Comparison of ENCODE assay signal across 15 cellular contexts in the genomic region with DNA sequence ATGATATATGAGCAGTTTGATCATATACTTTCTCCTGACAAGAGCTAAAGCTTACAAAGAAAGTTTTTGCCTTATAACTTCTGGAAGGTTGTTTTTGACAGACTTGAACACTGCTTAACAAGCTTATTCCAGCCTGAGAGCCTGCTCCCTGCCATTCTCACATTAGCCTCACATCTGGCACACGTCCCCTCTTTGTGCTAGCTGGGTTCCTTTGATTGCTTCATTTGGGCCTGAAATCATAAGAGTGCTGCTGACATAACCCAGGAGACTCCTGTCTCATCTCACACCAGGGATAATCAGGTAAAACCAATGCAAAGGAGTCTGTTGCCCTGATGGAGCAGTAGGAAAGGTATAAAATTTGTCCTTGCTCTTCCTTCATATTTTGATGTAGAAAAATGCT.
"Had no signal": no experiment of that assay in that cellular context is flagged by ENCODE, and none has a peak within 500 bp of the region (broad histone marks: within the 10 kb centered on the region; RNA-seq: fewer than 3 reads in every experiment).

No MANE protein-coding gene starts in this region.

- H3K36me3 Mint-ChIP-seq: activated CD8-positive, alpha-beta memory T cell treated with anti-CD3 and anti-CD28 coated beads, Interleukin-2, amount 10 ng/mL, durations not matched to agents 7 days and 5 days; activated naive CD8-positive, alpha-beta T cell treated with anti-CD3 and anti-CD28 coated beads for 36 hours; natural killer cell treated with Interleukin-12 subunit alpha and Interleukin-12 subunit beta and Interleukin-15 and Interleukin-18, amount 100 ng/mL, for 72 hours had no signal

- H3K27me3 Mint-ChIP-seq: activated CD4-positive, alpha-beta memory T cell treated with anti-CD3 and anti-CD28 coated beads, Interleukin-2, amount 10 ng/mL, durations not matched to agents 7 days and 5 days; activated CD8-positive, alpha-beta memory T cell treated with anti-CD3 and anti-CD28 coated beads, Interleukin-2, amount 10 ng/mL, durations not matched to agents 7 days and 5 days; activated naive CD8-positive, alpha-beta T cell treated with anti-CD3 and anti-CD28 coated beads for 36 hours; dendritic cell treated with granulocyte-macrophage colony-stimulating factor and Interleukin-4, amounts not matched to agents 40 ng/mL and 50 ng/mL, for 4 days; natural killer cell treated with Interleukin-12 subunit alpha and Interleukin-12 subunit beta and Interleukin-15 and Interleukin-18, amount 100 ng/mL, for 72 hours; progenitor cell of endocrine pancreas had no signal

- H3K27ac Mint-ChIP-seq: activated CD4-positive, alpha-beta memory T cell treated with anti-CD3 and anti-CD28 coated beads, Interleukin-2, amount 10 ng/mL, durations not matched to agents 7 days and 5 days; activated CD8-positive, alpha-beta memory T cell treated with anti-CD3 and anti-CD28 coated beads, Interleukin-2, amount 10 ng/mL, durations not matched to agents 7 days and 5 days; activated naive CD8-positive, alpha-beta T cell treated with anti-CD3 and anti-CD28 coated beads for 36 hours; dendritic cell treated with granulocyte-macrophage colony-stimulating factor and Interleukin-4, amounts not matched to agents 40 ng/mL and 50 ng/mL, for 4 days; natural killer cell treated with Interleukin-12 subunit alpha and Interleukin-12 subunit beta and Interleukin-15 and Interleukin-18, amount 100 ng/mL, for 72 hours; progenitor cell of endocrine pancreas had no signal

- H3K4me3 Mint-ChIP-seq: activated CD4-positive, alpha-beta memory T cell treated with anti-CD3 and anti-CD28 coated beads, Interleukin-2, amount 10 ng/mL, durations not matched to agents 7 days and 5 days; activated CD8-positive, alpha-beta memory T cell treated with anti-CD3 and anti-CD28 coated beads, Interleukin-2, amount 10 ng/mL, durations not matched to agents 7 days and 5 days; activated naive CD8-positive, alpha-beta T cell treated with anti-CD3 and anti-CD28 coated beads for 36 hours; dendritic cell treated with granulocyte-macrophage colony-stimulating factor and Interleukin-4, amounts not matched to agents 40 ng/mL and 50 ng/mL, for 4 days; natural killer cell treated with Interleukin-12 subunit alpha and Interleukin-12 subunit beta and Interleukin-15 and Interleukin-18, amount 100 ng/mL, for 72 hours had no signal

- H3K4me1 Mint-ChIP-seq: activated CD4-positive, alpha-beta memory T cell treated with anti-CD3 and anti-CD28 coated beads, Interleukin-2, amount 10 ng/mL, durations not matched to agents 7 days and 5 days; activated CD8-positive, alpha-beta memory T cell treated with anti-CD3 and anti-CD28 coated beads, Interleukin-2, amount 10 ng/mL, durations not matched to agents 7 days and 5 days; activated naive CD8-positive, alpha-beta T cell treated with anti-CD3 and anti-CD28 coated beads for 36 hours had no signal

- ATAC-seq: activated CD8-positive, alpha-beta memory T cell treated with anti-CD3 and anti-CD28 coated beads, Interleukin-2, amount 10 ng/mL, durations not matched to agents 7 days and 5 days; natural killer cell treated with Interleukin-12 subunit alpha and Interleukin-12 subunit beta and Interleukin-15 and Interleukin-18, amount 100 ng/mL, for 72 hours; right cardiac atrium had no signal

- H3K9me3 Mint-ChIP-seq: activated CD4-positive, alpha-beta memory T cell treated with anti-CD3 and anti-CD28 coated beads, Interleukin-2, amount 10 ng/mL, durations not matched to agents 7 days and 5 days; activated naive CD8-positive, alpha-beta T cell treated with anti-CD3 and anti-CD28 coated beads for 36 hours; dendritic cell treated with granulocyte-macrophage colony-stimulating factor and Interleukin-4, amounts not matched to agents 40 ng/mL and 50 ng/mL, for 4 days; natural killer cell treated with Interleukin-12 subunit alpha and Interleukin-12 subunit beta and Interleukin-15 and Interleukin-18, amount 100 ng/mL, for 72 hours had no signal

- DNase-seq: activated CD4-positive, alpha-beta memory T cell treated with anti-CD3 and anti-CD28 coated beads, Interleukin-2, amount 10 ng/mL, durations not matched to agents 7 days and 5 days; activated CD4-positive, alpha-beta T cell treated with anti-CD3 and anti-CD28 coated beads for 48 hours; activated CD4-positive, CD25-positive, alpha-beta regulatory T cell; activated CD8-positive, alpha-beta memory T cell treated with anti-CD3 and anti-CD28 coated beads, Interleukin-2, amount 10 ng/mL, durations not matched to agents 7 days and 5 days; activated naive CD8-positive, alpha-beta T cell treated with anti-CD3 and anti-CD28 coated beads for 36 hours; amygdala; effector memory CD4-positive, alpha-beta T cell; esophagus squamous epithelium; heart right ventricle; occipital lobe; right cardiac atrium; stomach had no signal
